Comparison of ENCODE assay signal across 15 cellular contexts in the genomic region with DNA sequence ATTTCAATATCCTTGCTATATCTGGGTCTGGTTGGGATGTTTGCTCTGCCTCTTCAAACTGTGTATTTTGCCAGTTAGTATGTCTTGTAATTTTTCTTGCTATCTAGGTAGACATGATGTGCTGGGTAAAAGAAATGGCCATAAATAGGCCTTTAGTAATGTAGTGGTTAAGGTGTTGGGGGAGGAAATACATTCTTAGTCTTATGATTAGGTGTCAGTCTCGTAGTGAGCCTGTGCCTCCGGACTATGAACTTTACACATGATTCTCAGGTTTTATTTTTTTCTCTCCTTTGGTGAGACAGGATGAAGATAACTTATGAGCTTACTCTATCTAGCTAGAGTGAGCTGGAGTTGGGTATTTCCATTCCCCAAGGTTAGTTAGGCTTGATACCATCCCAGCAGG. TPM values are rescaled to one million over a fixed set of nuclear protein-coding genes. Genes with fewer than 3 reads are reported as not detected.
DNase-seq lines count a peak whose midpoint lies in the region; ATAC-seq and TF ChIP-seq lines count a peak whose summit lies in the region.
"Had no signal": no experiment of that assay in that cellular context is flagged by ENCODE, and none has a peak within 500 bp of the region (broad histone marks: within the 10 kb centered on the region; RNA-seq: fewer than 3 reads in every experiment).

No MANE protein-coding gene starts in this region.

- peak; percentile 91 for ATAC-seq in GM19025 (IDR thresholded peaks at IDR 0.05; ENCODE audit: low read depth, unreplicated experiment)
- ATAC-seq in GM21717 (IDR thresholded peaks at IDR 0.05; ENCODE audit: unreplicated experiment), result peak; percentile 82
- ATAC-seq in HG03108 (IDR thresholded peaks at IDR 0.05; ENCODE audit: unreplicated experiment), result peak; percentile 86
- peak; percentile 41 for ATAC-seq in naive thymus-derived CD4-positive, alpha-beta T cell
- no peak for ATAC-seq in left lobe of liver
- ATAC-seq: upper lobe of right lung had no signal

- TF ChIP-seq CTCF in sigmoid colon (IDR thresholded peaks at IDR 0.05), result no peak

- H3K36me3 Mint-ChIP-seq in naive thymus-derived CD4-positive, alpha-beta T cell, result no peaks in the 10 kb centered on the region

- no peaks in the 10 kb centered on the region for H3K9me3 Mint-ChIP-seq in naive thymus-derived CD4-positive, alpha-beta T cell
- H3K9me3 Mint-ChIP-seq: T-helper 1 cell treated with Interleukin-12 subunit alpha and Interleukin-12 subunit beta and Interleukin-4 antibody, amounts not matched to agents 30 μg/mL and 1 μg/mL, for 36 hours had no signal

- no peak overlapping the region for H3K4me3 ChIP-seq in naive thymus-derived CD4-positive, alpha-beta T cell (ENCODE audit: low read length)
- H3K4me3 ChIP-seq in sigmoid colon, result no peak overlapping the region
- H3K4me3 ChIP-seq: upper lobe of right lung had no signal

- TF ChIP-seq EP300 in sigmoid colon (IDR thresholded peaks at IDR 0.05), result no peak

- intact Hi-C loops in naive thymus-derived CD4-positive, alpha-beta T cell (cut with micrococcal nuclease), result no loop called here
- intact Hi-C loops in sigmoid colon (cut with DNase I), result no loop called here

- no peak overlapping the region for H3K4me3 Mint-ChIP-seq in naive thymus-derived CD4-positive, alpha-beta T cell
- H3K4me3 Mint-ChIP-seq: T-helper 1 cell treated with Interleukin-12 subunit alpha and Interleukin-12 subunit beta and Interleukin-4 antibody, amounts not matched to agents 30 μg/mL and 1 μg/mL, for 36 hours had no signal

- H3K4me1 Mint-ChIP-seq in naive thymus-derived CD4-positive, alpha-beta T cell, result peaks cover 0 to 5% (median 0%) of the 10 kb centered on the region in 7 donors

- H3K27me3 Mint-ChIP-seq in naive thymus-derived CD4-positive, alpha-beta T cell, result peaks cover 0 to 14% (median 0%) of the 10 kb centered on the region in 5 donors

- TF ChIP-seq POLR2A in sigmoid colon (IDR thresholded peaks at IDR 0.05), result no peak

- no peak overlapping the region for H3K27ac ChIP-seq in naive thymus-derived CD4-positive, alpha-beta T cell (ENCODE audit: low read depth, low read length)
- H3K27ac ChIP-seq in sigmoid colon, result no peak overlapping the region
- H3K27ac ChIP-seq: upper lobe of right lung had no signal

- no peaks in the 10 kb centered on the region for H3K36me3 ChIP-seq in naive thymus-derived CD4-positive, alpha-beta T cell (ENCODE audit: control insufficient read depth in 2 of 3, insufficient read depth in 3 of 3, low read length in 3 of 3)
- H3K36me3 ChIP-seq in sigmoid colon, result no peaks in the 10 kb centered on the region
- H3K36me3 ChIP-seq: upper lobe of right lung had no signal

- H3K27ac Mint-ChIP-seq in naive thymus-derived CD4-positive, alpha-beta T cell, result no peak overlapping the region
- H3K27ac Mint-ChIP-seq: T-helper 1 cell treated with Interleukin-12 subunit alpha and Interleukin-12 subunit beta and Interleukin-4 antibody, amounts not matched to agents 30 μg/mL and 1 μg/mL, for 36 hours had no signal

- CTCF ChIA-PET in naive thymus-derived CD4-positive, alpha-beta T cell (lab: Charles Lee), result no interaction called here

- no peaks in the 10 kb centered on the region for H3K27me3 ChIP-seq in naive thymus-derived CD4-positive, alpha-beta T cell (ENCODE audit: control insufficient read depth in 2 of 2, insufficient read depth in 2 of 2, low read length in 2 of 2)
- no peaks in the 10 kb centered on the region for H3K27me3 ChIP-seq in sigmoid colon
- H3K27me3 ChIP-seq: upper lobe of right lung had no signal

- POLR2A ChIA-PET in naive thymus-derived CD4-positive, alpha-beta T cell (lab: Charles Lee), result no interaction called here

- no peak for DNase-seq in naive thymus-derived CD4-positive, alpha-beta T cell
- no peak for DNase-seq in inferior parietal cortex (ENCODE audit: extremely low spot score)
- no peak for DNase-seq in left lobe of liver (ENCODE audit: low spot score)
- no peak for DNase-seq in HK-2 (ENCODE audit: unreplicated experiment)
- no peak for DNase-seq in sigmoid colon
- DNase-seq: Calu3, head of caudate nucleus, IMR-90, upper lobe of right lung had no signal

- H3K4me1 ChIP-seq in naive thymus-derived CD4-positive, alpha-beta T cell (ENCODE audit: control insufficient read depth in 2 of 2, insufficient read depth in 2 of 2, low read length in 2 of 2), result no peaks in the 10 kb centered on the region
- H3K4me1 ChIP-seq in sigmoid colon, result no peaks in the 10 kb centered on the region
- H3K4me1 ChIP-seq: upper lobe of right lung had no signal

- 22 to 54% methylated on average over 2 of the region's 2 CpGs for WGBS in sigmoid colon, 2 donors

- no peaks in the 10 kb centered on the region for H3K9me3 ChIP-seq in naive thymus-derived CD4-positive, alpha-beta T cell (ENCODE audit: control insufficient read depth in 2 of 3, low read length in 3 of 3)
- no peaks in the 10 kb centered on the region for H3K9me3 ChIP-seq in sigmoid colon
- H3K9me3 ChIP-seq: upper lobe of right lung had no signal

RNA-seq across cellular contexts. Expression of a gene that starts 32.4 kb away (rescaled TPM):
- total RNA-seq in naive thymus-derived CD4-positive, alpha-beta T cell, result 1 to 10 TPM in 2 of 5 experiments, not detected in 3; 2.7 to 5.5 TPM
- polyA plus RNA-seq in naive thymus-derived CD4-positive, alpha-beta T cell, result not detected
- total RNA-seq in left lobe of liver (not detected), sigmoid colon (under 1 TPM in 1 of 4 donors, not detected in 3; 0.36 TPM)
- polyA plus RNA-seq in sigmoid colon, result not detected
- total RNA-seq: activated CD8-positive, alpha-beta memory T cell treated with anti-CD3 and anti-CD28 coated beads for 36 hours; Calu3; IMR-90; renal cortical epithelial cell had no signal
- polyA plus RNA-seq: IMR-90 had no signal
